12 cellular contexts compared by ENCODE assay signal in the genomic region with DNA sequence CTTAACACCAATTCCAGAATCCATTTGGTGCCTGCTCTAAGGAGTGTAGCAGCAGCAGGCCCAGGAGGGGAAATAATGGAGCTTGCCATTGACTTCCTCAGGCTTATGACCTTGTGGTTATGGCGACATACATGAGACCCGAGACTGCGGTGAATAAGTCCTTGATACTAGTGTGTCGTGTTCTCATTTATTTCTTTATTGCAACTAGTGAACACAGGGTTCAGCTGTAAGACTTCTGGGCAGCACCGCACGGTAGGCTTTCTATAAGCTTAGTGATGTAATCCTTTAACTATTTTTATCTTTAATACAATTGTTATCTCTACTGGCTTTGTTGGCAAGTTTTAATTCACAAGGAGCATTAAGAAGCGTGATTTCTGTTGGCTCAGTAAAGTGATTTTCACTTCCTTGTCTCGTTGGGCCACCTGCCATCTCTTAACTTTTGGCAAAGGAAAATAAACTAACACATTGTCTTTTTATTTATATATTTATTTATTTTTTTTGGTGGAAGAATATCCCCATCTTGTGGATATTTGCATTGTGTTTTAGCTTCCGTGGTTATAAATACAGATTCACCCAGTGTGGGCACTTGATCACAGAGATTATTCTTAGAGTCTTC.
DNase-seq lines count a peak whose midpoint lies in the region; ATAC-seq and TF ChIP-seq lines count a peak whose summit lies in the region.
"Had no signal": no experiment of that assay in that cellular context is flagged by ENCODE, and none has a peak within 500 bp of the region (broad histone marks: within the 10 kb centered on the region; RNA-seq: fewer than 3 reads in every experiment).

No MANE protein-coding gene starts in this region.

- no peak overlapping the region for H3K4me3 ChIP-seq in HCT116 (replicated peaks in 1 of 2; ENCODE audit: low read depth in 1 of 2, low read length in 2 of 2)
- no peak overlapping the region for H3K4me3 ChIP-seq in fibroblast of villous mesenchyme (ENCODE audit: low read depth, low read length)
- H3K4me3 ChIP-seq in prostate gland: no peak overlapping the region

- DNase-seq in HCT116 (ENCODE audit: low read depth, low spot score): no peak
- peak; percentile 89 for DNase-seq in RPMI8226
- peak; percentile 49 for DNase-seq in fibroblast of villous mesenchyme (ENCODE audit: low read depth)
- peak; percentile 40 for DNase-seq in prostate gland (ENCODE audit: low spot score)
- DNase-seq in nephron progenitor cell: no peak
- no peak for DNase-seq in activated T-helper 1 cell treated with anti-CD3 and anti-CD28 coated beads, Interleukin-12 subunit alpha, Interleukin-12 subunit beta, Interleukin-2, Interleukin-4 antibody, amounts not matched to agents 30 ng/mL and 10 ng/mL and 1 ng/mL, durations not matched to agents 14 hours and 24 hours and 36 hours (ENCODE audit: low spot score)
- no peak for DNase-seq in activated T-cell treated with anti-CD3 and anti-CD28 coated beads, Interleukin-2, amount 50 U/mL, for 1 hour
- no peak for DNase-seq in SK-N-DZ (ENCODE audit: low spot score)
- DNase-seq: NCI-H1092 treated with DMSO at 0.1 percent for 48 hours; stimulated activated naive CD8-positive, alpha-beta T cell treated with anti-CD3 and anti-CD28 coated beads, Interleukin-15, Interleukin-2, amounts not matched to agents 100 U/mL and 50 U/mL, for 24 hours had no signal

- no peak overlapping the region for H3K4me2 ChIP-seq in HCT116 (ENCODE audit: low read length)

- no peaks in the 10 kb centered on the region for H3K27me3 ChIP-seq in HCT116 (ENCODE audit: insufficient read depth, low read length)
- H3K27me3 ChIP-seq in prostate gland (replicated peaks; ENCODE audit: insufficient read depth): no peaks in the 10 kb centered on the region

- WGBS in prostate gland: 16% methylated on average over 9 of the region's 9 CpGs

- H3K27me3 Mint-ChIP-seq in nephron progenitor cell (ENCODE audit: low read depth, poor library complexity): peaks cover 4% of the 10 kb centered on the region
- no peaks in the 10 kb centered on the region for H3K27me3 Mint-ChIP-seq in activated T-helper 1 cell treated with anti-CD3 and anti-CD28 coated beads, Interleukin-12 subunit alpha, Interleukin-12 subunit beta, Interleukin-2, Interleukin-4 antibody, amounts not matched to agents 30 ng/mL and 10 ng/mL and 1 ng/mL, durations not matched to agents 14 hours and 24 hours and 36 hours (ENCODE audit: insufficient read depth)

- H3K36me3 Mint-ChIP-seq in nephron progenitor cell (ENCODE audit: low read depth): peaks cover 41% of the 10 kb centered on the region
- no peaks in the 10 kb centered on the region for H3K36me3 Mint-ChIP-seq in activated T-helper 1 cell treated with anti-CD3 and anti-CD28 coated beads, Interleukin-12 subunit alpha, Interleukin-12 subunit beta, Interleukin-2, Interleukin-4 antibody, amounts not matched to agents 30 ng/mL and 10 ng/mL and 1 ng/mL, durations not matched to agents 14 hours and 24 hours and 36 hours (ENCODE audit: low read depth)
- H3K36me3 Mint-ChIP-seq: activated naive CD4-positive, alpha-beta T cell treated with anti-CD3 and anti-CD28 coated beads, Interleukin-2, amount 50 U/mL, for 72 hours had no signal

- RAD21 ChIA-PET in HCT116 (lab: Charles Lee; ENCODE audit: low non-redundant PET in 1 of 2, low total read pairs in 2 of 2, uncharacterized antibody in 2 of 2, unreplicated experiment in 2 of 2): no interaction called here

- H3K4me1 ChIP-seq in HCT116 (ENCODE audit: control insufficient read depth in 1 of 2, insufficient read depth in 2 of 2, low read length in 2 of 2) (peaks cover 0 to 5% of the 10 kb centered on the region in 2 experiments; a peak in 3 of 4 replicates), prostate gland (replicated peaks) (no peaks in the 10 kb centered on the region)

- TF ChIP-seq POLR2A in HCT116 (IDR thresholded peaks at IDR 0.05; ENCODE audit: borderline replicate concordance, extremely low read depth, insufficient read depth, insufficient read length): no peak
- no peak for TF ChIP-seq POLR2A in prostate gland (IDR thresholded peaks at IDR 0.05)

- TF ChIP-seq CTCF in HCT116 (IDR thresholded peaks at IDR 0.05 in 2 of 3, conservative IDR thresholded peaks at IDR 0.05 in 1 of 3; ENCODE audit: borderline replicate concordance in 1 of 3, insufficient read depth in 1 of 3, low read depth in 2 of 3, low read length in 2 of 3): peak in 1 of 3 experiments; percentile 20; a peak in 1 of 6 replicates
- TF ChIP-seq CTCF in fibroblast of villous mesenchyme (IDR thresholded peaks at IDR 0.05; ENCODE audit: insufficient read depth, low read depth, low read length): no peak
- TF ChIP-seq CTCF in prostate gland (IDR thresholded peaks at IDR 0.05): peak in 3 of 4 experiments; percentile 19 to 50 (median 24)
- no peak for TF ChIP-seq CTCF in nephron progenitor cell (IDR thresholded peaks at IDR 0.05)

- CTCF ChIA-PET in HCT116 (lab: Charles Lee): interaction anchor here (1.2 kb wide), 1 partner anchor 53 kb away, joined by 4 read pairs; no protein-coding TSS in a partner anchor

- H3K4me3 Mint-ChIP-seq in nephron progenitor cell: no peak overlapping the region
- no peak overlapping the region for H3K4me3 Mint-ChIP-seq in activated T-helper 1 cell treated with anti-CD3 and anti-CD28 coated beads, Interleukin-12 subunit alpha, Interleukin-12 subunit beta, Interleukin-2, Interleukin-4 antibody, amounts not matched to agents 30 ng/mL and 10 ng/mL and 1 ng/mL, durations not matched to agents 14 hours and 24 hours and 36 hours
- H3K4me3 Mint-ChIP-seq: mesothelial cell of epicardium had no signal

- ATAC-seq in HCT116: no peak
- ATAC-seq: activated naive CD4-positive, alpha-beta T cell treated with anti-CD3 and anti-CD28 coated beads, Interleukin-2, amount 50 U/mL, for 72 hours; stimulated activated naive CD8-positive, alpha-beta T cell treated with anti-CD3 and anti-CD28 coated beads, Interleukin-15, Interleukin-2, amounts not matched to agents 100 U/mL and 50 U/mL, for 24 hours had no signal

- H3K9me2 ChIP-seq in HCT116 (ENCODE audit: insufficient read depth): no peaks in the 10 kb centered on the region

- H3K36me3 ChIP-seq in HCT116 (ENCODE audit: control insufficient read depth in 1 of 2, insufficient read depth in 2 of 2, low read length in 2 of 2): no peaks in the 10 kb centered on the region
- H3K36me3 ChIP-seq in prostate gland: no peaks in the 10 kb centered on the region

- H3K27ac ChIP-seq in HCT116 (ENCODE audit: low read depth, low read length) (no peak overlapping the region), prostate gland (no peak overlapping the region)

- H3K9ac ChIP-seq in HCT116 (ENCODE audit: low read length): no peak overlapping the region

- intact Hi-C loops in HCT116 (cut with micrococcal nuclease): loop anchor here (5.0 kb wide), 1 partner anchor 314 kb away; no protein-coding TSS in a partner anchor
- intact Hi-C loops in prostate gland (cut with DNase I): no loop called here
- intact Hi-C loops in activated T-helper 1 cell treated with anti-CD3 and anti-CD28 coated beads, Interleukin-12 subunit alpha, Interleukin-12 subunit beta, Interleukin-2, Interleukin-4 antibody, amounts not matched to agents 30 ng/mL and 10 ng/mL and 1 ng/mL, durations not matched to agents 14 hours and 24 hours and 36 hours (cut with micrococcal nuclease): no loop called here

- H4K20me1 ChIP-seq in HCT116 (ENCODE audit: insufficient read depth): no peaks in the 10 kb centered on the region

- H3K9me3 ChIP-seq in HCT116 (ENCODE audit: control insufficient read depth in 1 of 2, insufficient read depth in 1 of 2, low read depth in 1 of 2, low read length in 2 of 2): no peaks in the 10 kb centered on the region
- no peaks in the 10 kb centered on the region for H3K9me3 ChIP-seq in prostate gland

- BruUV-seq in HCT116 (replicated peaks; lab: Mats Ljungman, UMichigan): no TSS peak

- no peak overlapping the region for H3K27ac Mint-ChIP-seq in nephron progenitor cell
- H3K27ac Mint-ChIP-seq in activated T-helper 1 cell treated with anti-CD3 and anti-CD28 coated beads, Interleukin-12 subunit alpha, Interleukin-12 subunit beta, Interleukin-2, Interleukin-4 antibody, amounts not matched to agents 30 ng/mL and 10 ng/mL and 1 ng/mL, durations not matched to agents 14 hours and 24 hours and 36 hours: no peak overlapping the region
- H3K27ac Mint-ChIP-seq: activated naive CD4-positive, alpha-beta T cell treated with anti-CD3 and anti-CD28 coated beads, Interleukin-2, amount 50 U/mL, for 72 hours had no signal

- H2AFZ ChIP-seq in HCT116 (ENCODE audit: low read depth, low read length, poor library complexity, severe bottlenecking): no peak overlapping the region

- peaks cover 52% of the 10 kb centered on the region for H3K4me1 Mint-ChIP-seq in nephron progenitor cell
- no peaks in the 10 kb centered on the region for H3K4me1 Mint-ChIP-seq in activated T-helper 1 cell treated with anti-CD3 and anti-CD28 coated beads, Interleukin-12 subunit alpha, Interleukin-12 subunit beta, Interleukin-2, Interleukin-4 antibody, amounts not matched to agents 30 ng/mL and 10 ng/mL and 1 ng/mL, durations not matched to agents 14 hours and 24 hours and 36 hours (ENCODE audit: low read depth)

- H3K79me2 ChIP-seq in HCT116 (ENCODE audit: insufficient read depth, low read length): no peaks in the 10 kb centered on the region

- POLR2A ChIA-PET in HCT116 (lab: Charles Lee): no interaction called here

- TF ChIP-seq RAD21 in HCT116 (IDR thresholded peaks at IDR 0.05; ENCODE audit: low read depth): peak; percentile 36; the same call in 1 of the 2 replicates

- H3K9me3 Mint-ChIP-seq in nephron progenitor cell: peaks cover 24% of the 10 kb centered on the region
- H3K9me3 Mint-ChIP-seq in activated T-helper 1 cell treated with anti-CD3 and anti-CD28 coated beads, Interleukin-12 subunit alpha, Interleukin-12 subunit beta, Interleukin-2, Interleukin-4 antibody, amounts not matched to agents 30 ng/mL and 10 ng/mL and 1 ng/mL, durations not matched to agents 14 hours and 24 hours and 36 hours: no peaks in the 10 kb centered on the region
- H3K9me3 Mint-ChIP-seq: mesothelial cell of epicardium had no signal

TF ChIP-seq in HCT116, 20 proteins besides CTCF, POLR2A, EP300 and RAD21 (continues in another document):
- TF ChIP-seq MAX (IDR thresholded peaks at IDR 0.05) (no peak), TCF7L2 (IDR thresholded peaks at IDR 0.05; ENCODE audit: borderline replicate concordance, extremely low read depth, insufficient read depth, insufficient read length) (no peak), POLR2AphosphoS5 (IDR thresholded peaks at IDR 0.05; ENCODE audit: low read depth, low read length) (no peak), CBX3 (IDR thresholded peaks at IDR 0.05; ENCODE audit: low read depth) (no peak), SRF (IDR thresholded peaks at IDR 0.05; ENCODE audit: low read depth) (no peak), EGR1 (IDR thresholded peaks at IDR 0.05; ENCODE audit: low read depth) (no peak)

Comparison
In these comparisons a context has a peak if more than half of its experiments do, and no peak if none do; other contexts are left out.
1. DNase-seq: peak in RPMI8226 (single experiment), fibroblast of villous mesenchyme (single experiment) and prostate gland (single experiment); none in HCT116 (single experiment), nephron progenitor cell (single experiment), activated T-helper 1 cell treated with anti-CD3 and anti-CD28 coated beads, Interleukin-12 subunit alpha, Interleukin-12 subunit beta, Interleukin-2, Interleukin-4 antibody, amounts not matched to agents 30 ng/mL and 10 ng/mL and 1 ng/mL, durations not matched to agents 14 hours and 24 hours and 36 hours (single experiment), activated T-cell treated with anti-CD3 and anti-CD28 coated beads, Interleukin-2, amount 50 U/mL, for 1 hour (single experiment) and SK-N-DZ (single experiment).
2. CTCF ChIP-seq: peak in prostate gland (3 of 4); none in fibroblast of villous mesenchyme (single experiment) and nephron progenitor cell (single experiment).